Comparison of ENCODE assay signal across 29 cellular contexts in genomic region chr12:24915501-24915900, GRCh38.
"Had no signal": no experiment of that assay in that cellular context is flagged by ENCODE, and none has a peak within 500 bp of the region (broad histone marks: within the 10 kb centered on the region; RNA-seq: fewer than 3 reads in every experiment).

No MANE protein-coding gene starts in this region.

- ATAC-seq: activated CD8-positive, alpha-beta T cell treated with anti-CD3 and anti-CD28 coated beads for 36 hours; activated naive CD4-positive, alpha-beta T cell treated with anti-CD3 and anti-CD28 coated beads, Interleukin-2, amount 50 U/mL, for 72 hours; activated T-cell treated with anti-CD3 and anti-CD28 coated beads, Interleukin-2, amount 50 U/mL, for 4 hours; activated T-cell treated with anti-CD3 and anti-CD28 coated beads, Interleukin-2, amount 50 U/mL, for 72 hours; activated T-helper 17 cell treated with anti-CD3 and anti-CD28 coated beads, Interleukin-2, amount 50 U/mL, for 72 hours; body of pancreas had no signal

- DNase-seq: activated B cell treated with CpG ODN at 0.5 μM for 24 hours; activated CD4-positive, alpha-beta memory T cell treated with anti-CD3 and anti-CD28 coated beads for 36 hours; activated CD4-positive, alpha-beta T cell treated with anti-CD3 and anti-CD28 coated beads for 4 hours; activated CD4-positive, alpha-beta T cell treated with anti-CD3 and anti-CD28 coated beads, Interleukin-2, amount 10 ng/mL, durations not matched to agents 24 days and 14 days; activated CD4-positive, alpha-beta T cell treated with anti-CD3 and anti-CD28 coated beads, Interleukin-2, amount 50 U/mL, for 1 hour; activated CD4-positive, alpha-beta T cell treated with anti-CD3 and anti-CD28 coated beads, Interleukin-2, amount 50 U/mL, for 4 hours; activated CD4-positive, CD25-positive, alpha-beta regulatory T cell treated with anti-CD3 and anti-CD28 coated beads, Interleukin-2, amount 50 U/mL, for 72 hours; activated CD8-positive, alpha-beta memory T cell treated with anti-CD3 and anti-CD28 coated beads, Interleukin-2, amount 50 U/mL, for 4 hours; activated CD8-positive, alpha-beta T cell treated with anti-CD3 and anti-CD28 coated beads for 36 hours; activated effector memory CD4-positive, alpha-beta T cell treated with anti-CD3 and anti-CD28 coated beads, Interleukin-2, amount 50 U/mL, for 16 hours; activated gamma-delta T cell treated with Interleukin-2 at 50 U/mL for 16 hours; activated naive CD4-positive, alpha-beta T cell; activated naive CD4-positive, alpha-beta T cell treated with anti-CD3 and anti-CD28 coated beads for 36 hours; activated naive CD4-positive, alpha-beta T cell treated with anti-CD3 and anti-CD28 coated beads, Interleukin-2, amount 50 U/mL, for 16 hours; activated naive CD8-positive, alpha-beta T cell treated with anti-CD3 and anti-CD28 coated beads for 36 hours; activated T-cell treated with anti-CD3 and anti-CD28 coated beads for 4 hours; activated T-cell treated with anti-CD3 and anti-CD28 coated beads, Interleukin-2, amount 50 U/mL, for 1 hour; activated T-cell treated with anti-CD3 and anti-CD28 coated beads, Interleukin-2, amount 50 U/mL, for 4 hours; activated T-cell treated with anti-CD3 and anti-CD28 coated beads, Interleukin-2, amount 50 U/mL, for 72 hours; adrenal gland; amniotic stem cell; aorta; body of pancreas; brain microvascular endothelial cell; central memory CD4-positive, alpha-beta T cell; T-helper 2 cell; T-helper 9 cell had no signal
